Comparison of ENCODE assay signal across 11 cellular contexts in genomic region chr14:36315159-36315853, GRCh38. TPM values are rescaled to one million over a fixed set of nuclear protein-coding genes. Genes with fewer than 3 reads are reported as not detected.
DNase-seq lines count a peak whose midpoint lies in the region; ATAC-seq and TF ChIP-seq lines count a peak whose summit lies in the region.
"Had no signal": no experiment of that assay in that cellular context is flagged by ENCODE, and none has a peak within 500 bp of the region (broad histone marks: within the 10 kb centered on the region; RNA-seq: fewer than 3 reads in every experiment).

No MANE protein-coding gene starts in this region.

- in situ Hi-C loops in transverse colon (cut with MboI; ENCODE audit: low pct_ligation_motif_present in 1 of 4, low pct_unique_long_range_greater_than_20kb in 1 of 4, low sequenced_read_pairs in 3 of 4) = no loop called here

- H3K9me3 ChIP-seq in suprapubic skin (no peaks in the 10 kb centered on the region), transverse colon (no peaks in the 10 kb centered on the region)

- no peaks in the 10 kb centered on the region for H3K27me3 ChIP-seq in suprapubic skin
- no peaks in the 10 kb centered on the region for H3K27me3 ChIP-seq in transverse colon

- H3K27ac Mint-ChIP-seq in natural killer cell treated with Interleukin-12 subunit alpha and Interleukin-12 subunit beta and Interleukin-15 and Interleukin-18, amount 100 ng/mL, for 72 hours = peak overlapping the region; percentile 65 to 74
- H3K27ac Mint-ChIP-seq in natural killer cell = no peak overlapping the region
- H3K27ac Mint-ChIP-seq in activated T-cell treated with anti-CD3 and anti-CD28 coated beads, Interleukin-2, amount 50 U/mL, for 24 hours = peak overlapping the region; percentile 97
- H3K27ac Mint-ChIP-seq: CD14-positive monocyte had no signal

- intact Hi-C loops in natural killer cell (cut with micrococcal nuclease) (no loop called here), transverse colon (cut with DNase I; ENCODE audit: low total_unique reads) (no loop called here)

- TF ChIP-seq CTCF in natural killer cell (IDR thresholded peaks at IDR 0.05) (no peak), suprapubic skin (IDR thresholded peaks at IDR 0.05) (no peak), transverse colon (IDR thresholded peaks at IDR 0.05) (no peak)

- H3K4me1 Mint-ChIP-seq in natural killer cell treated with Interleukin-12 subunit alpha and Interleukin-12 subunit beta and Interleukin-15 and Interleukin-18, amount 100 ng/mL, for 72 hours (ENCODE audit: low read depth in 2 of 2) = peaks cover 13 to 40% of the 10 kb centered on the region in 2 donors
- peaks cover 18 to 29% of the 10 kb centered on the region in 2 donors for H3K4me1 Mint-ChIP-seq in natural killer cell
- peaks cover 50% of the 10 kb centered on the region for H3K4me1 Mint-ChIP-seq in activated T-cell treated with anti-CD3 and anti-CD28 coated beads, Interleukin-2, amount 50 U/mL, for 24 hours (ENCODE audit: low read depth)

- peaks cover 22% of the 10 kb centered on the region for H3K36me3 ChIP-seq in suprapubic skin
- peaks cover 0 to 18% (median 6%) of the 10 kb centered on the region in 4 donors for H3K36me3 ChIP-seq in transverse colon

- H3K4me1 ChIP-seq in suprapubic skin = peaks cover 33% of the 10 kb centered on the region
- peaks cover 3 to 34% (median 22%) of the 10 kb centered on the region in 4 donors for H3K4me1 ChIP-seq in transverse colon

- no peaks in the 10 kb centered on the region for H3K27me3 Mint-ChIP-seq in natural killer cell treated with Interleukin-12 subunit alpha and Interleukin-12 subunit beta and Interleukin-15 and Interleukin-18, amount 100 ng/mL, for 72 hours
- H3K27me3 Mint-ChIP-seq in natural killer cell (ENCODE audit: low read depth in 2 of 2) = no peaks in the 10 kb centered on the region
- H3K27me3 Mint-ChIP-seq in activated T-cell treated with anti-CD3 and anti-CD28 coated beads, Interleukin-2, amount 50 U/mL, for 24 hours = no peaks in the 10 kb centered on the region

- TF ChIP-seq POLR2A in suprapubic skin (IDR thresholded peaks at IDR 0.05) (no peak), transverse colon (IDR thresholded peaks at IDR 0.05) (no peak)

- no peak overlapping the region for H3K4me3 ChIP-seq in suprapubic skin
- H3K4me3 ChIP-seq in transverse colon = no peak overlapping the region
- H3K4me3 ChIP-seq: coronary artery, lung had no signal

- DNase-seq in natural killer cell treated with Interleukin-12 subunit alpha and Interleukin-12 subunit beta and Interleukin-15 and Interleukin-18, amount 100 ng/mL, for 72 hours (ENCODE audit: low spot score) = no peak
- DNase-seq in natural killer cell (no peak), AML-193 (lab: John Stamatoyannopoulos, UW) (no peak), suprapubic skin (ENCODE audit: low spot score in 2 of 2) (no peak), transverse colon (no peak), NCI-H526 treated with DMSO at 0.1 percent for 48 hours (lab: John Stamatoyannopoulos, UW) (no peak)
- no peak for DNase-seq in activated T-cell treated with anti-CD3 and anti-CD28 coated beads, Interleukin-2, amount 50 U/mL, for 24 hours

- H3K36me3 Mint-ChIP-seq in natural killer cell treated with Interleukin-12 subunit alpha and Interleukin-12 subunit beta and Interleukin-15 and Interleukin-18, amount 100 ng/mL, for 72 hours = peaks cover 24% of the 10 kb centered on the region
- H3K36me3 Mint-ChIP-seq in natural killer cell = no peaks in the 10 kb centered on the region
- peaks cover 60% of the 10 kb centered on the region for H3K36me3 Mint-ChIP-seq in activated T-cell treated with anti-CD3 and anti-CD28 coated beads, Interleukin-2, amount 50 U/mL, for 24 hours (ENCODE audit: low read depth)

- no peak for TF ChIP-seq EP300 in suprapubic skin (IDR thresholded peaks at IDR 0.05)
- TF ChIP-seq EP300 in transverse colon (IDR thresholded peaks at IDR 0.05; ENCODE audit: low read depth) = no peak

- 40% methylated on average over 3 of the region's 3 CpGs for WGBS in suprapubic skin
- 44 to 68% methylated on average over 2 to 3 of the region's 3 CpGs for WGBS in transverse colon (ENCODE audit: low coverage in 1 of 2), 2 donors

- no peak overlapping the region for H3K27ac ChIP-seq in suprapubic skin
- H3K27ac ChIP-seq in transverse colon = no peak overlapping the region
- H3K27ac ChIP-seq: coronary artery had no signal

- H3K9me3 Mint-ChIP-seq in natural killer cell treated with Interleukin-12 subunit alpha and Interleukin-12 subunit beta and Interleukin-15 and Interleukin-18, amount 100 ng/mL, for 72 hours = no peaks in the 10 kb centered on the region
- H3K9me3 Mint-ChIP-seq in natural killer cell = no peaks in the 10 kb centered on the region
- H3K9me3 Mint-ChIP-seq in activated T-cell treated with anti-CD3 and anti-CD28 coated beads, Interleukin-2, amount 50 U/mL, for 24 hours = no peaks in the 10 kb centered on the region
- H3K9me3 Mint-ChIP-seq: CD14-positive monocyte had no signal

- peak in 1 of 2 donors; percentile 82 for ATAC-seq in natural killer cell treated with Interleukin-12 subunit alpha and Interleukin-12 subunit beta and Interleukin-15 and Interleukin-18, amount 100 ng/mL, for 72 hours
- no peak for ATAC-seq in natural killer cell
- peak; percentile 49 for ATAC-seq in HG03097 (IDR thresholded peaks at IDR 0.05; ENCODE audit: low FRiP score, unreplicated experiment)

- H3K4me3 Mint-ChIP-seq in natural killer cell treated with Interleukin-12 subunit alpha and Interleukin-12 subunit beta and Interleukin-15 and Interleukin-18, amount 100 ng/mL, for 72 hours = peak overlapping the region; percentile 67
- no peak overlapping the region for H3K4me3 Mint-ChIP-seq in natural killer cell
- H3K4me3 Mint-ChIP-seq in activated T-cell treated with anti-CD3 and anti-CD28 coated beads, Interleukin-2, amount 50 U/mL, for 24 hours = peak overlapping the region; percentile 63
- H3K4me3 Mint-ChIP-seq: CD14-positive monocyte had no signal

RNA-seq across cellular contexts. Expression of gene MBIP, which starts 5.1 kb away (rescaled TPM):
- 10 to 100 TPM; 20.2 to 24.5 TPM for total RNA-seq in natural killer cell treated with Interleukin-12 subunit alpha and Interleukin-12 subunit beta and Interleukin-15 and Interleukin-18, amount 100 ng/mL, for 72 hours
- 10 to 100 TPM; 26.1 to 41.9 (median 40.1) TPM for total RNA-seq in natural killer cell
- total RNA-seq in suprapubic skin = 10 to 100 TPM; 21.7 to 32.8 (median 25.2) TPM
- total RNA-seq in transverse colon = 10 to 100 TPM in 3 of 4 donors, 1 to 10 TPM in 1; 5.4 to 20.6 (median 17.1) TPM

Comparison
In these comparisons a context has a peak if more than half of its experiments do, and no peak if none do; other contexts are left out.
1. H3K27ac Mint-ChIP-seq: peak in natural killer cell treated with Interleukin-12 subunit alpha and Interleukin-12 subunit beta and Interleukin-15 and Interleukin-18, amount 100 ng/mL, for 72 hours (2 of 2) and activated T-cell treated with anti-CD3 and anti-CD28 coated beads, Interleukin-2, amount 50 U/mL, for 24 hours (single experiment); none in natural killer cell (0 of 2).